ENCODE assay signal across 23 cellular contexts in genomic region chr12:130223767-130224244, GRCh38.
"Had no signal": no experiment of that assay in that cellular context is flagged by ENCODE, and none has a peak within 500 bp of the region (broad histone marks: within the 10 kb centered on the region; RNA-seq: fewer than 3 reads in every experiment).

No MANE protein-coding gene starts in this region.

- DNase-seq: heart right ventricle; islet precursor cell; left ventricle myocardium inferior; midbrain; mucosa of descending colon; naive thymus-derived CD4-positive, alpha-beta T cell; ovary; stimulated activated CD4-positive, alpha-beta T cell treated with anti-CD3 and anti-CD28 coated beads, Interleukin-12 subunit alpha, Interleukin-12 subunit beta, amount 100 ng/mL, for 4 hours; stimulated activated CD4-positive, alpha-beta T cell treated with anti-CD3 and anti-CD28 coated beads, Interleukin-15, amount 100 ng/mL, for 24 hours; stimulated activated CD4-positive, alpha-beta T cell treated with anti-CD3 and anti-CD28 coated beads, Interleukin-2, amount 100 ng/mL, for 24 hours; stimulated activated CD4-positive, alpha-beta T cell treated with anti-CD3 and anti-CD28 coated beads, Interleukin-4, amount 100 ng/mL, for 24 hours; stimulated activated naive CD4-positive, alpha-beta T cell treated with Interleukin-2 at 50 U/mL for 16 hours; stimulated activated naive CD8-positive, alpha-beta T cell treated with anti-CD3 and anti-CD28 coated beads, Interleukin-15, amount 100 ng/mL, for 72 hours; substantia nigra; upper lobe of left lung had no signal

- H3K4me2 ChIP-seq: hepatocyte had no signal

- H3K9me3 ChIP-seq: heart right ventricle, mucosa of descending colon, ovary, right atrium auricular region, upper lobe of left lung had no signal

- H3K79me2 ChIP-seq: hepatocyte had no signal

- H3K36me3 ChIP-seq: heart right ventricle, left ventricle myocardium inferior, ovary, right atrium auricular region, tibial nerve, upper lobe of left lung had no signal

- H2AFZ ChIP-seq: hepatocyte had no signal

- H3K4me1 ChIP-seq: heart right ventricle, left ventricle myocardium inferior, right atrium auricular region, tibial nerve, upper lobe of left lung had no signal

- ATAC-seq: heart right ventricle; mucosa of descending colon; naive thymus-derived CD4-positive, alpha-beta T cell; natural killer cell treated with Interleukin-12 subunit alpha and Interleukin-12 subunit beta and Interleukin-15 and Interleukin-18, amount 100 ng/mL, for 72 hours; sciatic nerve; stimulated activated effector memory CD8-positive, alpha-beta T cell treated with anti-CD3 and anti-CD28 coated beads, Interleukin-12 subunit alpha, Interleukin-12 subunit beta, amount 100 ng/mL, for 72 hours; stimulated activated naive CD8-positive, alpha-beta T cell treated with anti-CD3 and anti-CD28 coated beads, Interleukin-15, amount 100 ng/mL, for 72 hours had no signal

- H3K27ac ChIP-seq: heart right ventricle, hepatocyte, left ventricle myocardium inferior, ovary, right atrium auricular region, skin epidermis, tibial nerve, upper lobe of left lung had no signal

- H3K4me3 ChIP-seq: heart right ventricle, hepatocyte, left ventricle myocardium inferior, lung, mucosa of descending colon, ovary, right atrium auricular region, skin epidermis, tibial nerve, upper lobe of left lung had no signal

- H3K27me3 ChIP-seq: ovary, right atrium auricular region, upper lobe of left lung had no signal
